27 cellular contexts compared by ENCODE assay signal in the genomic region with DNA sequence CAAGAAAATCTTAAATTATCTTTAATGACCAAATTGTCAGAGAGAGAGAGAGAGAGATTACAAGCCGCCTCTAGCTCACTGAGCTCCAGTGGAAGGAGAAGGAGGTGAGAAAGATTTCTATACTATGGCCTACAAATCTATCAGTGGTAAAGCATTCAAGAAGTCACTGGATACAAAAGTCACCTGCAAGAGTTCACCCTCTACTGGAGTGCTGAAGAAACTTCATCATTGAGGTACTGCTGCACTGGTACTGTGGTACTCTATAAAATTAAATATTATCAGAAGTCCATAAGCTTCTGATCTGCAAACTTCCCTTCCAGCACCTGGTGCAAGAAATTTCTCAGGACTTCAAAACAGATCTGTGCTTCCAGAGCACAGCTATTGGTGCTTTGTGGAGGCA.
"Had no signal": no experiment of that assay in that cellular context is flagged by ENCODE, and none has a peak within 500 bp of the region (broad histone marks: within the 10 kb centered on the region; RNA-seq: fewer than 3 reads in every experiment).

No MANE protein-coding gene starts in this region.

- H3K4me1 Mint-ChIP-seq: activated naive CD8-positive, alpha-beta T cell treated with anti-CD3 and anti-CD28 coated beads for 36 hours; central memory CD8-positive, alpha-beta T cell; naive thymus-derived CD8-positive, alpha-beta T cell; stimulated activated naive B cell treated with anti-CD40 and anti-IgM and Interleukin-4, amounts not matched to agents 10 μg/mL and 1 μg/mL and 100 μg/mL, for 72 hours had no signal

- H3K36me3 Mint-ChIP-seq: activated CD4-positive, alpha-beta memory T cell treated with anti-CD3 and anti-CD28 coated beads for 36 hours; activated naive CD8-positive, alpha-beta T cell treated with anti-CD3 and anti-CD28 coated beads for 36 hours; mesothelial cell of epicardium; stimulated activated naive B cell treated with anti-CD40 and anti-IgM and Interleukin-4, amounts not matched to agents 10 μg/mL and 1 μg/mL and 100 μg/mL, for 72 hours had no signal

- H3K27ac ChIP-seq: breast epithelium, esophagus squamous epithelium, gastrocnemius medialis, left lung, sigmoid colon, thoracic aorta, upper lobe of left lung had no signal

- H3K27me3 Mint-ChIP-seq: activated CD4-positive, alpha-beta memory T cell treated with anti-CD3 and anti-CD28 coated beads for 36 hours; activated naive CD8-positive, alpha-beta T cell treated with anti-CD3 and anti-CD28 coated beads for 36 hours; central memory CD8-positive, alpha-beta T cell; naive thymus-derived CD8-positive, alpha-beta T cell; stimulated activated naive B cell treated with anti-CD40 and anti-IgM and Interleukin-4, amounts not matched to agents 10 μg/mL and 1 μg/mL and 100 μg/mL, for 72 hours had no signal

- H3K9me3 ChIP-seq: breast epithelium, esophagus squamous epithelium, gastrocnemius medialis, left lung, sigmoid colon, thoracic aorta, upper lobe of left lung had no signal

- ATAC-seq: gastrocnemius medialis; left lung; naive thymus-derived CD8-positive, alpha-beta T cell; stimulated activated naive B cell treated with anti-CD40 and anti-IgM and Interleukin-4, amounts not matched to agents 10 μg/mL and 1 μg/mL and 100 μg/mL, for 72 hours had no signal

- H3K4me3 Mint-ChIP-seq: activated CD4-positive, alpha-beta memory T cell treated with anti-CD3 and anti-CD28 coated beads for 36 hours; activated naive CD8-positive, alpha-beta T cell treated with anti-CD3 and anti-CD28 coated beads for 36 hours; central memory CD8-positive, alpha-beta T cell; mesothelial cell of epicardium; naive thymus-derived CD8-positive, alpha-beta T cell; stimulated activated naive B cell treated with anti-CD40 and anti-IgM and Interleukin-4, amounts not matched to agents 10 μg/mL and 1 μg/mL and 100 μg/mL, for 72 hours had no signal

- DNase-seq: activated CD4-positive, alpha-beta memory T cell treated with anti-CD3 and anti-CD28 coated beads for 36 hours; activated CD4-positive, alpha-beta T cell treated with anti-CD3 and anti-CD28 coated beads for 48 hours; activated CD4-positive, CD25-positive, alpha-beta regulatory T cell; activated naive CD4-positive, alpha-beta T cell treated with Interleukin-2 at 50 U/mL for 16 hours; activated naive CD8-positive, alpha-beta T cell treated with anti-CD3 and anti-CD28 coated beads for 36 hours; activated T-cell treated with anti-CD3 and anti-CD28 coated beads, Interleukin-2, amount 50 U/mL, for 48 hours; effector memory CD4-positive, alpha-beta T cell; esophagus squamous epithelium; gastrocnemius medialis; hippocampal formation; kidney glomerular epithelial cell; left lung; naive thymus-derived CD8-positive, alpha-beta T cell; sigmoid colon; stimulated activated CD4-positive, alpha-beta T cell treated with anti-CD3 and anti-CD28 coated beads, Interleukin-15, amount 100 ng/mL, for 24 hours; stimulated activated CD8-positive, alpha-beta memory T cell treated with anti-CD3 and anti-CD28 coated beads, Interleukin-4, amount 100 ng/mL, for 48 hours; stimulated activated naive B cell treated with anti-CD40 and anti-IgM and Interleukin-4, amounts not matched to agents 10 μg/mL and 1 μg/mL and 100 μg/mL, for 72 hours; T-helper 9 cell; upper lobe of left lung had no signal

- H3K4me1 ChIP-seq: breast epithelium, gastrocnemius medialis, left lung, upper lobe of left lung had no signal

- H3K27me3 ChIP-seq: breast epithelium, esophagus squamous epithelium, gastrocnemius medialis, left lung, sigmoid colon, upper lobe of left lung had no signal

- H3K4me3 ChIP-seq: breast epithelium, esophagus squamous epithelium, gastrocnemius medialis, left lung, lung, sigmoid colon, smooth muscle cell, thoracic aorta, upper lobe of left lung had no signal

- H3K36me3 ChIP-seq: breast epithelium, esophagus squamous epithelium, gastrocnemius medialis, left lung, sigmoid colon, thoracic aorta, upper lobe of left lung had no signal

- H3K27ac Mint-ChIP-seq: activated CD4-positive, alpha-beta memory T cell treated with anti-CD3 and anti-CD28 coated beads for 36 hours; activated naive CD8-positive, alpha-beta T cell treated with anti-CD3 and anti-CD28 coated beads for 36 hours; mesothelial cell of epicardium; naive thymus-derived CD8-positive, alpha-beta T cell; stimulated activated naive B cell treated with anti-CD40 and anti-IgM and Interleukin-4, amounts not matched to agents 10 μg/mL and 1 μg/mL and 100 μg/mL, for 72 hours had no signal

- FAIRE-seq: colon, endothelial cell of umbilical vein had no signal

- H3K9me3 Mint-ChIP-seq: activated CD4-positive, alpha-beta memory T cell treated with anti-CD3 and anti-CD28 coated beads for 36 hours; activated naive CD8-positive, alpha-beta T cell treated with anti-CD3 and anti-CD28 coated beads for 36 hours; central memory CD8-positive, alpha-beta T cell; mesothelial cell of epicardium; naive thymus-derived CD8-positive, alpha-beta T cell; stimulated activated naive B cell treated with anti-CD40 and anti-IgM and Interleukin-4, amounts not matched to agents 10 μg/mL and 1 μg/mL and 100 μg/mL, for 72 hours had no signal

- H3K4me2 ChIP-seq: smooth muscle cell had no signal
